ENCODE assay signal across 28 cellular contexts in the genomic region with DNA sequence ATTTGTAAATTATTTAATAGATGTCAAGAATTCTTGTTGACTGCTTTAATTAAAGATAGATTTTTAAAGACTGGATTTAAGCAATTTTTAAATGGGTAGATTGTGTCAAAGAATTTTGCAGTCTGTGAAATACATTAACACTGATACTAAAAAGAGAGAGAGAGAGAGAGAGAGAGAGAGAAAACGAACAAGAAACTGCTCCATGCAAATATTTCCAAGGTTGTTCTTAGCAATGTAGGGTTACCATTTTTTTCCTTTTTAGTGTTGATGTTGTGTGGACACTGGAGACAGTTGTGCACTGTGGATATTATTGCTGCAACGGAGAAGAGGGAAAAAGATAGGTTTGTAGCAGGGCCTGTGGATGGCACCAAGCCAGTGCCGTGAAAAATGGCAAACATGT. TPM values are rescaled to one million over a fixed set of nuclear protein-coding genes. Genes with fewer than 3 reads are reported as not detected.
"Had no signal": no experiment of that assay in that cellular context is flagged by ENCODE, and none has a peak within 500 bp of the region (broad histone marks: within the 10 kb centered on the region; RNA-seq: fewer than 3 reads in every experiment).

No MANE protein-coding gene starts in this region.

- DNase-seq: hippocampal formation; kidney; left colon; left lung; lower lobe of right lung; mammary epithelial cell; mesenchymal stem cell; naive thymus-derived CD8-positive, alpha-beta T cell; nucleus accumbens; pancreas; posterior cingulate gyrus; retina; right cardiac atrium; stimulated activated CD4-positive, alpha-beta T cell treated with anti-CD3 and anti-CD28 coated beads, Interleukin-12 subunit alpha, Interleukin-12 subunit beta, amount 100 ng/mL, for 4 hours; stimulated activated CD4-positive, alpha-beta T cell treated with anti-CD3 and anti-CD28 coated beads, Interleukin-15, amount 100 ng/mL, for 24 hours; stimulated activated CD4-positive, alpha-beta T cell treated with anti-CD3 and anti-CD28 coated beads, Interleukin-2, amount 100 ng/mL, for 24 hours; stimulated activated CD4-positive, alpha-beta T cell treated with anti-CD3 and anti-CD28 coated beads, Interleukin-4, amount 100 ng/mL, for 24 hours; stimulated activated naive CD4-positive, alpha-beta T cell; transverse colon; upper lobe of left lung had no signal

- H3K27ac ChIP-seq: left lung, lower lobe of right lung, pancreas, prostate gland, skin epidermis, suprapubic skin, transverse colon, upper lobe of left lung had no signal

- H3K36me3 Mint-ChIP-seq: naive thymus-derived CD8-positive, alpha-beta T cell; stimulated activated effector memory CD8-positive, alpha-beta T cell treated with anti-CD3 and anti-CD28 coated beads, Interleukin-12 subunit alpha, Interleukin-12 subunit beta, amount 100 ng/mL, for 72 hours had no signal

- H3K4me1 Mint-ChIP-seq: naive thymus-derived CD8-positive, alpha-beta T cell; neural crest cell; stimulated activated effector memory CD8-positive, alpha-beta T cell treated with anti-CD3 and anti-CD28 coated beads, Interleukin-12 subunit alpha, Interleukin-12 subunit beta, amount 100 ng/mL, for 72 hours had no signal

- H3K9me3 ChIP-seq: left lung, lower lobe of right lung, pancreas, prostate gland, suprapubic skin, transverse colon, upper lobe of left lung had no signal

- H3K4me1 ChIP-seq: lower lobe of right lung, pancreas, prostate gland, suprapubic skin, upper lobe of left lung had no signal

- H3K4me3 ChIP-seq: left lung, lower lobe of right lung, pancreas, prostate gland, skin epidermis, suprapubic skin, transverse colon, upper lobe of left lung had no signal

- H3K27me3 ChIP-seq: left lung, pancreas, suprapubic skin, transverse colon, upper lobe of left lung had no signal

- H3K4me3 Mint-ChIP-seq: naive thymus-derived CD8-positive, alpha-beta T cell; nephron; neural crest cell; stimulated activated effector memory CD8-positive, alpha-beta T cell treated with anti-CD3 and anti-CD28 coated beads, Interleukin-12 subunit alpha, Interleukin-12 subunit beta, amount 100 ng/mL, for 72 hours; stimulated activated naive CD8-positive, alpha-beta T cell treated with anti-CD3 and anti-CD28 coated beads, Interleukin-15, Interleukin-2, amounts not matched to agents 100 ng/mL and 50 ng/mL, for 24 hours had no signal

- H3K36me3 ChIP-seq: left lung, lower lobe of right lung, pancreas, prostate gland, suprapubic skin, transverse colon, upper lobe of left lung had no signal

- H3K9me3 Mint-ChIP-seq: naive thymus-derived CD8-positive, alpha-beta T cell; nephron; neural crest cell; stimulated activated effector memory CD8-positive, alpha-beta T cell treated with anti-CD3 and anti-CD28 coated beads, Interleukin-12 subunit alpha, Interleukin-12 subunit beta, amount 100 ng/mL, for 72 hours; stimulated activated naive CD8-positive, alpha-beta T cell treated with anti-CD3 and anti-CD28 coated beads, Interleukin-15, Interleukin-2, amounts not matched to agents 100 ng/mL and 50 ng/mL, for 24 hours had no signal

- ATAC-seq: left colon; left lung; lower lobe of right lung; naive thymus-derived CD8-positive, alpha-beta T cell; pancreas; right cardiac atrium; sciatic nerve; stimulated activated effector memory CD8-positive, alpha-beta T cell treated with anti-CD3 and anti-CD28 coated beads, Interleukin-12 subunit alpha, Interleukin-12 subunit beta, amount 100 ng/mL, for 72 hours had no signal

- H3K27ac Mint-ChIP-seq: naive thymus-derived CD8-positive, alpha-beta T cell; stimulated activated effector memory CD8-positive, alpha-beta T cell treated with anti-CD3 and anti-CD28 coated beads, Interleukin-12 subunit alpha, Interleukin-12 subunit beta, amount 100 ng/mL, for 72 hours; stimulated activated naive CD8-positive, alpha-beta T cell treated with anti-CD3 and anti-CD28 coated beads, Interleukin-15, Interleukin-2, amounts not matched to agents 100 ng/mL and 50 ng/mL, for 24 hours had no signal

RNA-seq across cellular contexts. Expression of gene PRDM6, which starts 58.1 kb away (rescaled TPM):
- total RNA-seq: naive thymus-derived CD8-positive, alpha-beta T cell had no signal
- polyA plus RNA-seq: naive thymus-derived CD8-positive, alpha-beta T cell had no signal
